In genomic region chr6:52815167-52816092, GRCh38 we compare ENCODE assay signal across 9 cellular contexts. TPM values are rescaled to one million over a fixed set of nuclear protein-coding genes. Genes with fewer than 3 reads are reported as not detected.
DNase-seq lines count a peak whose midpoint lies in the region; ATAC-seq and TF ChIP-seq lines count a peak whose summit lies in the region.
"Had no signal": no experiment of that assay in that cellular context is flagged by ENCODE, and none has a peak within 500 bp of the region (broad histone marks: within the 10 kb centered on the region; RNA-seq: fewer than 3 reads in every experiment).

No MANE protein-coding gene starts in this region.

- no peak overlapping the region for H3K9ac ChIP-seq in colonic mucosa (ENCODE audit: low read depth in 2 of 2, low read length in 2 of 2)

- intact Hi-C loops in colonic mucosa (cut with DNase I), result no loop called here
- intact Hi-C loops in lower lobe of right lung (cut with DNase I), result no loop called here

- peak; percentile 45 to 51 for DNase-seq in NCI-H524 (lab: John Stamatoyannopoulos, UW)
- no peak for DNase-seq in NCI-H524 treated with DMSO at 0.1 percent for 48 hours (lab: John Stamatoyannopoulos, UW)
- DNase-seq in HEK293T (ENCODE audit: extremely low spot score), result peak; percentile 71
- peak; percentile 58 for DNase-seq in NCI-H146 (lab: John Stamatoyannopoulos, UW)
- peak; percentile 64 for DNase-seq in WTC11 (ENCODE audit: low spot score)
- DNase-seq in colonic mucosa, result peak; percentile 59
- no peak for DNase-seq in lower lobe of right lung
- peak; percentile 47 for DNase-seq in stimulated activated naive CD8-positive, alpha-beta T cell treated with anti-CD3 and anti-CD28 coated beads, Interleukin-15, Interleukin-2, amounts not matched to agents 100 U/mL and 50 U/mL, for 24 hours

- H3K36me3 Mint-ChIP-seq in WTC11, result no peaks in the 10 kb centered on the region

- no peak overlapping the region for H3K27ac Mint-ChIP-seq in WTC11

- H3K27ac ChIP-seq in colonic mucosa (no peak overlapping the region), lower lobe of right lung (no peak overlapping the region)

- H3K36me3 ChIP-seq in colonic mucosa (no peaks in the 10 kb centered on the region), lower lobe of right lung (no peaks in the 10 kb centered on the region)

- no peaks in the 10 kb centered on the region for H3K27me3 ChIP-seq in colonic mucosa
- no peaks in the 10 kb centered on the region for H3K27me3 ChIP-seq in lower lobe of right lung (ENCODE audit: low read depth)

- H3K9me3 ChIP-seq in colonic mucosa, result no peaks in the 10 kb centered on the region
- no peaks in the 10 kb centered on the region for H3K9me3 ChIP-seq in lower lobe of right lung

- CTCF ChIA-PET in HEK293T (lab: Yijun Ruan, JAX) (interaction anchor here (0.6 kb wide), 1 partner anchor 126 kb away, joined by 3 read pairs; no protein-coding TSS in a partner anchor), WTC11 (lab: Charles Lee) (interaction anchor here (0.8 to 1.2 kb wide), 6 partner anchors 26 to 224 kb away, joined by 3 to 5 read pairs (median 3); partner anchors contain the start of genes GSTA4 and TMEM14A)

- peaks cover 4% of the 10 kb centered on the region for H3K9me3 Mint-ChIP-seq in WTC11

- ATAC-seq in WTC11, result peak; percentile 99
- peak; percentile 92 to 93 for ATAC-seq in lower lobe of right lung
- ATAC-seq in stimulated activated naive CD8-positive, alpha-beta T cell treated with anti-CD3 and anti-CD28 coated beads, Interleukin-15, Interleukin-2, amounts not matched to agents 100 U/mL and 50 U/mL, for 24 hours, result peak; percentile 81

- H3K4me1 ChIP-seq in colonic mucosa (no peaks in the 10 kb centered on the region), lower lobe of right lung (no peaks in the 10 kb centered on the region)

- POLR2A ChIA-PET in HEK293T (lab: Yijun Ruan, JAX), result no interaction called here
- POLR2A ChIA-PET in WTC11 (lab: Charles Lee), result no interaction called here

- no peaks in the 10 kb centered on the region for H3K27me3 Mint-ChIP-seq in WTC11 (ENCODE audit: low read depth)

- H3K4me3 Mint-ChIP-seq in WTC11, result no peak overlapping the region

- TF ChIP-seq CTCF in WTC11 (IDR thresholded peaks at IDR 0.05) (peak; percentile 62), colonic mucosa (IDR thresholded peaks at IDR 0.05) (peak; percentile 62), lower lobe of right lung (IDR thresholded peaks at IDR 0.05) (peak; percentile 61)

- no peak overlapping the region for H3K4me3 ChIP-seq in colonic mucosa
- H3K4me3 ChIP-seq in lower lobe of right lung, result no peak overlapping the region

- peaks cover 7% of the 10 kb centered on the region for H3K4me1 Mint-ChIP-seq in WTC11

TF ChIP-seq in HEK293T, 16 proteins besides CTCF, POLR2A, EP300 and RAD21:
- no peak for TF ChIP-seq L3MBTL2 (conservative IDR thresholded peaks at IDR 0.05)
- TF ChIP-seq BHLHE40 (IDR thresholded peaks at IDR 0.05; ENCODE audit: borderline replicate concordance), result no peak
- TF ChIP-seq FOXM1 (IDR thresholded peaks at IDR 0.05; ENCODE audit: borderline replicate concordance), result no peak
- no peak for TF ChIP-seq PKNOX1 (IDR thresholded peaks at IDR 0.05)
- TF ChIP-seq ELF4 (IDR thresholded peaks at IDR 0.05), result no peak
- no peak for TF ChIP-seq ARNT (IDR thresholded peaks at IDR 0.05)
- TF ChIP-seq ZNF384 (IDR thresholded peaks at IDR 0.05), result no peak
- TF ChIP-seq CTBP1 (IDR thresholded peaks at IDR 0.05; ENCODE audit: borderline replicate concordance), result no peak
- TF ChIP-seq HDGF (IDR thresholded peaks at IDR 0.05; ENCODE audit: borderline replicate concordance), result no peak
TF ChIP-seq in HEK293T: peak in this region for 0.

TF ChIP-seq in WTC11, 78 proteins besides CTCF, POLR2A, EP300 and RAD21:
- TF ChIP-seq GABPB1 (CRISPR knock-in tag; IDR thresholded peaks at IDR 0.05), result peak; percentile 53; the same call in 1 of the 2 replicates
- no peak for TF ChIP-seq ZNF532 (CRISPR knock-in tag; IDR thresholded peaks at IDR 0.05; ENCODE audit: borderline replicate concordance)

RNA-seq across cellular contexts. Expression of gene GSTA1, which starts 11.8 kb away (rescaled TPM):
- total RNA-seq in WTC11 (2021) (0.48 to 0.90 TPM (median 0.89 TPM) in 3 replicates), colonic mucosa (1 to 10 TPM; 6.8 to 8.1 TPM), lower lobe of right lung (22.2 TPM)
- total RNA-seq: frontal cortex had no signal

RNA-seq across cellular contexts. Expression of gene GSTA5, which starts 25.2 kb away (rescaled TPM):
- total RNA-seq in WTC11 (2021), result not detected in 3 replicates
- total RNA-seq in colonic mucosa, result not detected
- not detected for total RNA-seq in lower lobe of right lung
- total RNA-seq: frontal cortex had no signal

RNA-seq across cellular contexts. Expression of gene GSTA2, which starts 52.2 kb away (rescaled TPM):
- total RNA-seq in WTC11 (2021), result 0.14 TPM in 1 of 3 replicates, not detected in the others
- total RNA-seq in colonic mucosa, result under 1 TPM; 0.22 to 0.35 TPM
- 4.8 TPM for total RNA-seq in lower lobe of right lung
- total RNA-seq: frontal cortex had no signal

Comparison
In these comparisons a context has a peak if more than half of its experiments do, and no peak if none do; other contexts are left out.
1. DNase-seq: peak in NCI-H524 (2 of 2), HEK293T (single experiment), NCI-H146 (single experiment), WTC11 (single experiment), colonic mucosa (single experiment) and stimulated activated naive CD8-positive, alpha-beta T cell treated with anti-CD3 and anti-CD28 coated beads, Interleukin-15, Interleukin-2, amounts not matched to agents 100 U/mL and 50 U/mL, for 24 hours (single experiment); none in NCI-H524 treated with DMSO at 0.1 percent for 48 hours (single experiment) and lower lobe of right lung (single experiment).
2. Peak in every context shown above with its lines, with median percentiles within 50 percentile points of each other: ATAC-seq and CTCF ChIP-seq.